In genomic region chr2:113291191-113291590, GRCh38 we compare ENCODE assay signal across 19 cellular contexts. TPM values are rescaled to one million over a fixed set of nuclear protein-coding genes. Genes with fewer than 3 reads are reported as not detected.
DNase-seq lines count a peak whose midpoint lies in the region; ATAC-seq, FAIRE-seq and TF ChIP-seq lines count a peak whose summit lies in the region.
"Had no signal": no experiment of that assay in that cellular context is flagged by ENCODE, and none has a peak within 500 bp of the region (broad histone marks: within the 10 kb centered on the region; RNA-seq: fewer than 3 reads in every experiment).

No MANE protein-coding gene starts in this region.

- ATAC-seq in gastrocnemius medialis = peak; percentile 14 to 45
- ATAC-seq: activated T-cell treated with anti-CD3 and anti-CD28 coated beads, Interleukin-2, amount 50 U/mL, for 72 hours had no signal

- H3K4me3 ChIP-seq in HUES6 (ENCODE audit: low read depth, low read length) (peak overlapping the region; percentile 42; the same call in 1 of the 2 replicates), endodermal cell (ENCODE audit: low read length) (no peak overlapping the region), kidney (ENCODE audit: low read length in 2 of 2) (no peak overlapping the region), gastrocnemius medialis (no peak overlapping the region), WERI-Rb-1 (ENCODE audit: low read depth, low read length) (no peak overlapping the region)
- H3K4me3 ChIP-seq: MG63, vagina had no signal

- H3K27me3 ChIP-seq in HUES6 (ENCODE audit: control insufficient read depth, insufficient read depth, low read length) (peaks cover 94% of the 10 kb centered on the region), endodermal cell (ENCODE audit: control insufficient read depth, insufficient read depth, low read length, poor library complexity, severe bottlenecking) (peaks cover 88% of the 10 kb centered on the region), gastrocnemius medialis (no peaks in the 10 kb centered on the region), WERI-Rb-1 (ENCODE audit: insufficient read depth, low read depth, severe bottlenecking) (no peaks in the 10 kb centered on the region)
- H3K27me3 ChIP-seq: MG63, vagina had no signal

- 7 to 15% methylated on average over 5 to 28 of the region's 28 CpGs for WGBS in endodermal cell (ENCODE audit: insufficient coverage in 1 of 2, insufficient read length in 1 of 2), 2 experiments

- no peak overlapping the region for H3K27ac Mint-ChIP-seq in endodermal cell
- no peak overlapping the region for H3K27ac Mint-ChIP-seq in activated CD4-positive, alpha-beta T cell treated with anti-CD3 and anti-CD28 coated beads, Interleukin-2, amount 10 ng/mL, durations not matched to agents 24 days and 14 days
- H3K27ac Mint-ChIP-seq: activated CD4-positive, alpha-beta memory T cell treated with anti-CD3 and anti-CD28 coated beads, Interleukin-2, amount 10 ng/mL, durations not matched to agents 7 days and 5 days; activated T-cell treated with anti-CD3 and anti-CD28 coated beads, Interleukin-2, amount 50 U/mL, for 72 hours; CD4-positive, alpha-beta T cell; progenitor cell of endocrine pancreas; stimulated activated naive CD8-positive, alpha-beta T cell treated with anti-CD3 and anti-CD28 coated beads, Interleukin-15, Interleukin-2, amounts not matched to agents 100 ng/mL and 50 ng/mL, for 24 hours had no signal

- TF ChIP-seq CTCF in endodermal cell (conservative IDR thresholded peaks at IDR 0.05) = no peak
- no peak for TF ChIP-seq CTCF in kidney (IDR thresholded peaks at IDR 0.05; ENCODE audit: borderline replicate concordance, extremely low read depth, insufficient read depth)
- no peak for TF ChIP-seq CTCF in gastrocnemius medialis (IDR thresholded peaks at IDR 0.05 in 4 of 5, conservative IDR thresholded peaks at IDR 0.05 in 1 of 5)
- TF ChIP-seq CTCF in WERI-Rb-1 (IDR thresholded peaks at IDR 0.05; ENCODE audit: low read depth, low read length) = no peak

- in situ Hi-C loops in gastrocnemius medialis (cut with MboI; ENCODE audit: low sequenced_read_pairs in 4 of 4) = no loop called here

- no peak for FAIRE-seq in kidney (lab: Jason Lieb, UNC)
- FAIRE-seq: GM19239 had no signal

- H3K27ac ChIP-seq in HUES6 (ENCODE audit: low read depth, low read length) = no peak overlapping the region
- H3K27ac ChIP-seq in endodermal cell (ENCODE audit: low read depth, low read length) = no peak overlapping the region
- H3K27ac ChIP-seq in kidney (ENCODE audit: low read depth in 2 of 2, low read length in 2 of 2) = no peak overlapping the region
- no peak overlapping the region for H3K27ac ChIP-seq in gastrocnemius medialis
- no peak overlapping the region for H3K27ac ChIP-seq in WERI-Rb-1
- H3K27ac ChIP-seq: vagina had no signal

- DNase-seq in endodermal cell (peak; percentile 76), kidney (peak; percentile 72), gastrocnemius medialis (no peak), WERI-Rb-1 (no peak)
- DNase-seq in activated CD4-positive, alpha-beta T cell treated with anti-CD3 and anti-CD28 coated beads, Interleukin-2, amount 10 ng/mL, durations not matched to agents 24 days and 14 days = no peak
- no peak for DNase-seq in stimulated activated naive CD4-positive, alpha-beta T cell treated with Interleukin-2 at 50 U/mL for 16 hours (lab: John Stamatoyannopoulos, UW)
- DNase-seq in activated effector memory CD4-positive, alpha-beta T cell treated with anti-CD3 and anti-CD28 coated beads, Interleukin-2, amount 50 U/mL, for 16 hours = no peak
- DNase-seq: activated CD4-positive, alpha-beta memory T cell treated with anti-CD3 and anti-CD28 coated beads, Interleukin-2, amount 10 ng/mL, durations not matched to agents 7 days and 5 days; activated T-cell treated with anti-CD3 and anti-CD28 coated beads, Interleukin-2, amount 50 U/mL, for 72 hours; CD4-positive, alpha-beta T cell; DMS79 treated with DMSO at 0.1 percent for 48 hours; MG63; NCI-H1694 treated with DMSO at 0.1 percent for 48 hours; NCI-H446 treated with DMSO at 0.1 percent for 48 hours had no signal

- no peaks in the 10 kb centered on the region for H3K36me3 ChIP-seq in HUES6 (ENCODE audit: control insufficient read depth, insufficient read depth, low read length)
- H3K36me3 ChIP-seq in endodermal cell (ENCODE audit: control insufficient read depth, insufficient read depth, low read length) = no peaks in the 10 kb centered on the region
- H3K36me3 ChIP-seq in kidney (ENCODE audit: control insufficient read depth in 1 of 2, insufficient read depth in 2 of 2, low read length in 2 of 2) = no peaks in the 10 kb centered on the region
- H3K36me3 ChIP-seq in gastrocnemius medialis = no peaks in the 10 kb centered on the region
- H3K36me3 ChIP-seq in WERI-Rb-1 = no peaks in the 10 kb centered on the region
- H3K36me3 ChIP-seq: MG63, vagina had no signal

- no peaks in the 10 kb centered on the region for H3K36me3 Mint-ChIP-seq in endodermal cell (ENCODE audit: low read depth)
- no peaks in the 10 kb centered on the region for H3K36me3 Mint-ChIP-seq in activated CD4-positive, alpha-beta T cell treated with anti-CD3 and anti-CD28 coated beads, Interleukin-2, amount 10 ng/mL, durations not matched to agents 24 days and 14 days (ENCODE audit: low read depth)

- peaks cover 98% of the 10 kb centered on the region for H3K27me3 Mint-ChIP-seq in endodermal cell (ENCODE audit: insufficient read depth)
- H3K27me3 Mint-ChIP-seq in activated CD4-positive, alpha-beta T cell treated with anti-CD3 and anti-CD28 coated beads, Interleukin-2, amount 10 ng/mL, durations not matched to agents 24 days and 14 days = peaks cover 50% of the 10 kb centered on the region
- H3K27me3 Mint-ChIP-seq: stimulated activated naive CD8-positive, alpha-beta T cell treated with anti-CD3 and anti-CD28 coated beads, Interleukin-15, Interleukin-2, amounts not matched to agents 100 ng/mL and 50 ng/mL, for 24 hours had no signal

- intact Hi-C loops in kidney (cut with DNase I) = no loop called here
- intact Hi-C loops in gastrocnemius medialis (cut with DNase I; ENCODE audit: low total_unique reads) = no loop called here
- intact Hi-C loops in activated CD4-positive, alpha-beta T cell treated with anti-CD3 and anti-CD28 coated beads, Interleukin-2, amount 10 ng/mL, durations not matched to agents 24 days and 14 days (cut with micrococcal nuclease) = no loop called here

- H3K9ac ChIP-seq in HUES6 (ENCODE audit: low read length) (no peak overlapping the region), endodermal cell (ENCODE audit: extremely low read depth, low read length, poor library complexity, severe bottlenecking) (no peak overlapping the region), kidney (ENCODE audit: low read length in 2 of 2) (no peak overlapping the region)

- no peak for TF ChIP-seq POLR2A in gastrocnemius medialis (IDR thresholded peaks at IDR 0.05)

- H3K9me3 ChIP-seq in HUES6 (ENCODE audit: control insufficient read depth, insufficient read depth, low read depth, low read length) (no peaks in the 10 kb centered on the region), endodermal cell (ENCODE audit: control insufficient read depth, low read length) (no peaks in the 10 kb centered on the region), kidney (ENCODE audit: control insufficient read depth in 1 of 2, low read length in 2 of 2) (no peaks in the 10 kb centered on the region), gastrocnemius medialis (no peaks in the 10 kb centered on the region), WERI-Rb-1 (ENCODE audit: severe bottlenecking) (no peaks in the 10 kb centered on the region)
- H3K9me3 ChIP-seq: MG63, vagina had no signal

- H3K4me1 ChIP-seq in HUES6 (ENCODE audit: control insufficient read depth, insufficient read depth, low read length) = no peaks in the 10 kb centered on the region
- H3K4me1 ChIP-seq in endodermal cell (ENCODE audit: control insufficient read depth, insufficient read depth, low read length) = no peaks in the 10 kb centered on the region
- peaks cover 0 to 3% of the 10 kb centered on the region in 2 donors for H3K4me1 ChIP-seq in kidney (ENCODE audit: control insufficient read depth in 1 of 2, insufficient read depth in 1 of 2, low read depth in 1 of 2, low read length in 2 of 2)
- no peaks in the 10 kb centered on the region for H3K4me1 ChIP-seq in gastrocnemius medialis
- H3K4me1 ChIP-seq: vagina had no signal

- peaks cover 2% of the 10 kb centered on the region for H3K4me1 Mint-ChIP-seq in endodermal cell
- no peaks in the 10 kb centered on the region for H3K4me1 Mint-ChIP-seq in activated CD4-positive, alpha-beta T cell treated with anti-CD3 and anti-CD28 coated beads, Interleukin-2, amount 10 ng/mL, durations not matched to agents 24 days and 14 days
- H3K4me1 Mint-ChIP-seq: activated CD4-positive, alpha-beta memory T cell treated with anti-CD3 and anti-CD28 coated beads, Interleukin-2, amount 10 ng/mL, durations not matched to agents 7 days and 5 days had no signal

- peak overlapping the region; percentile 38 for H3K4me3 Mint-ChIP-seq in endodermal cell
- no peak overlapping the region for H3K4me3 Mint-ChIP-seq in activated CD4-positive, alpha-beta T cell treated with anti-CD3 and anti-CD28 coated beads, Interleukin-2, amount 10 ng/mL, durations not matched to agents 24 days and 14 days
- H3K4me3 Mint-ChIP-seq: activated CD4-positive, alpha-beta memory T cell treated with anti-CD3 and anti-CD28 coated beads, Interleukin-2, amount 10 ng/mL, durations not matched to agents 7 days and 5 days; activated T-cell treated with anti-CD3 and anti-CD28 coated beads, Interleukin-2, amount 50 U/mL, for 72 hours; CD4-positive, alpha-beta T cell; stimulated activated naive CD8-positive, alpha-beta T cell treated with anti-CD3 and anti-CD28 coated beads, Interleukin-15, Interleukin-2, amounts not matched to agents 100 ng/mL and 50 ng/mL, for 24 hours had no signal

- no peaks in the 10 kb centered on the region for H3K9me3 Mint-ChIP-seq in endodermal cell
- no peaks in the 10 kb centered on the region for H3K9me3 Mint-ChIP-seq in activated CD4-positive, alpha-beta T cell treated with anti-CD3 and anti-CD28 coated beads, Interleukin-2, amount 10 ng/mL, durations not matched to agents 24 days and 14 days
- H3K9me3 Mint-ChIP-seq: activated CD4-positive, alpha-beta memory T cell treated with anti-CD3 and anti-CD28 coated beads, Interleukin-2, amount 10 ng/mL, durations not matched to agents 7 days and 5 days; activated T-cell treated with anti-CD3 and anti-CD28 coated beads, Interleukin-2, amount 50 U/mL, for 72 hours; CD4-positive, alpha-beta T cell; stimulated activated naive CD8-positive, alpha-beta T cell treated with anti-CD3 and anti-CD28 coated beads, Interleukin-15, Interleukin-2, amounts not matched to agents 100 ng/mL and 50 ng/mL, for 24 hours had no signal

RNA-seq across cellular contexts. Expression of gene PAX8, which starts 12.5 kb away (rescaled TPM):
- under 1 TPM; 0.09 to 0.11 TPM for total RNA-seq in endodermal cell
- polyA plus RNA-seq in endodermal cell (2013, experiment 1 of 2) = 5.7 TPM
- polyA plus RNA-seq in endodermal cell (2013, experiment 2 of 2) = 6.3 TPM
- total RNA-seq in kidney = 607 TPM
- polyA plus RNA-seq in kidney (ENCODE audit: insufficient read depth, low read depth, low replicate concordance) = 199 TPM
- 1 to 10 TPM in 3 of 4 donors, under 1 TPM in 1; 0.27 to 8.7 (median 2.1) TPM for total RNA-seq in gastrocnemius medialis
- total RNA-seq in activated CD4-positive, alpha-beta T cell treated with anti-CD3 and anti-CD28 coated beads, Interleukin-2, amount 10 ng/mL, durations not matched to agents 24 days and 14 days = 0.45 and 0.77 TPM in 2 replicates

Comparison
In these comparisons a context has a peak if more than half of its experiments do, and no peak if none do; other contexts are left out.
1. DNase-seq: peak in endodermal cell (single experiment) and kidney (single experiment); none in gastrocnemius medialis (0 of 2), WERI-Rb-1 (single experiment), activated CD4-positive, alpha-beta T cell treated with anti-CD3 and anti-CD28 coated beads, Interleukin-2, amount 10 ng/mL, durations not matched to agents 24 days and 14 days (single experiment), stimulated activated naive CD4-positive, alpha-beta T cell treated with Interleukin-2 at 50 U/mL for 16 hours (single experiment) and activated effector memory CD4-positive, alpha-beta T cell treated with anti-CD3 and anti-CD28 coated beads, Interleukin-2, amount 50 U/mL, for 16 hours (single experiment).
2. RNA of gene PAX8, which starts 12.5 kb away (total RNA-seq): 607 TPM in kidney (single experiment); 0.27 to 8.7 TPM in gastrocnemius medialis, 0.45 to 0.77 TPM in activated CD4-positive, alpha-beta T cell treated with anti-CD3 and anti-CD28 coated beads, Interleukin-2, amount 10 ng/mL, durations not matched to agents 24 days and 14 days and 0.09 to 0.11 TPM in endodermal cell; every median in the first group is over 10 times any median in the second.